20 cellular contexts compared by ENCODE assay signal in genomic region chr2:119384971-119385370, GRCh38. TPM values are rescaled to one million over a fixed set of nuclear protein-coding genes. Genes with fewer than 3 reads are reported as not detected.
"Had no signal": no experiment of that assay in that cellular context is flagged by ENCODE, and none has a peak within 500 bp of the region (broad histone marks: within the 10 kb centered on the region; RNA-seq: fewer than 3 reads in every experiment).

No MANE protein-coding gene starts in this region.

- H3K27me3 ChIP-seq: foreskin keratinocyte, hepatocyte, pancreas, stomach, transverse colon had no signal

- H3K9me3 Mint-ChIP-seq: endodermal cell, naive B cell, nephron had no signal

- H3K36me3 ChIP-seq: pancreas, stomach, thoracic aorta, transverse colon had no signal

- ATAC-seq: foreskin keratinocyte, pancreas, right cardiac atrium had no signal

- H3K36me3 Mint-ChIP-seq: naive B cell had no signal

- FAIRE-seq: endothelial cell of umbilical vein, pancreas, small intestine had no signal

- H3K27ac Mint-ChIP-seq: endodermal cell, naive B cell, progenitor cell of endocrine pancreas had no signal

- DNase-seq: effector CD4-positive, alpha-beta T cell; endodermal cell; erythroblast; foreskin keratinocyte; kidney glomerular epithelial cell; mesendoderm; naive B cell; occipital lobe; small intestine; stimulated activated CD4-positive, alpha-beta T cell treated with anti-CD3 and anti-CD28 coated beads, Interleukin-12 subunit alpha, Interleukin-12 subunit beta, amount 100 ng/mL, for 4 hours; stimulated activated naive CD4-positive, alpha-beta T cell; stomach; transverse colon had no signal

- H3K9me3 ChIP-seq: pancreas, stomach, thoracic aorta, transverse colon had no signal

- H3K4me2 ChIP-seq: hepatocyte had no signal

- H2AFZ ChIP-seq: hepatocyte had no signal

- H3K4me3 ChIP-seq: hepatocyte, pancreas, stomach, thoracic aorta, transverse colon had no signal

- H3K27ac ChIP-seq: foreskin keratinocyte, hepatocyte, pancreas, stomach, thoracic aorta, transverse colon had no signal

- H3K79me2 ChIP-seq: hepatocyte had no signal

- H3K4me3 Mint-ChIP-seq: endodermal cell, naive B cell, nephron had no signal

RNA-seq across cellular contexts. Expression of gene TMEM37, which starts 46.7 kb away (rescaled TPM):
- total RNA-seq: occipital lobe had no signal
